Comparison of ENCODE assay signal across 15 cellular contexts in genomic region chr9:70607329-70607728, GRCh38.
DNase-seq lines count a peak whose midpoint lies in the region; ATAC-seq and TF ChIP-seq lines count a peak whose summit lies in the region.
"Had no signal": no experiment of that assay in that cellular context is flagged by ENCODE, and none has a peak within 500 bp of the region (broad histone marks: within the 10 kb centered on the region; RNA-seq: fewer than 3 reads in every experiment).

No MANE protein-coding gene starts in this region.

- H3K27ac ChIP-seq in right atrium auricular region, result peak overlapping the region; percentile 64 to 81
- H3K27ac ChIP-seq in OCI-LY1 (ENCODE audit: low read depth, low read length, poor library complexity, severe bottlenecking), result peak overlapping the region; percentile 46
- no peak overlapping the region for H3K27ac ChIP-seq in left lung
- H3K27ac ChIP-seq in upper lobe of right lung, result no peak overlapping the region

- intact Hi-C loops in Right ventricle myocardium inferior (cut with DNase I), result loop anchor here (10.0 kb wide), 1 partner anchor 633 kb away; no protein-coding TSS in a partner anchor
- intact Hi-C loops in left lung (cut with DNase I), result loop anchor here in 1 of 2 donors (10.0 kb wide), 1 partner anchor 123 kb away; no protein-coding TSS in a partner anchor
- intact Hi-C loops in upper lobe of right lung (cut with DNase I), result loop anchor here (10.0 kb wide), 3 partner anchors 123 to 253 kb away; no protein-coding TSS in a partner anchor

- H3K9me3 ChIP-seq in right atrium auricular region (no peaks in the 10 kb centered on the region), OCI-LY1 (ENCODE audit: low read length) (peaks cover 4% of the 10 kb centered on the region; the same call in 1 of the 2 replicates), left lung (no peaks in the 10 kb centered on the region), upper lobe of right lung (no peaks in the 10 kb centered on the region)

- no peak overlapping the region for H3K9ac ChIP-seq in OCI-LY1 (ENCODE audit: low read length)

- no peak for ATAC-seq in Right ventricle myocardium inferior
- peak; percentile 57 for ATAC-seq in left lung
- ATAC-seq in upper lobe of right lung, result peak; percentile 46
- ATAC-seq: SK-N-SH treated with all-trans-retinoic acid at 6 μM for 48 hours had no signal

- no peak overlapping the region for H3K4me2 ChIP-seq in OCI-LY1 (ENCODE audit: low read length)

- H3K36me3 ChIP-seq in right atrium auricular region (no peaks in the 10 kb centered on the region), OCI-LY1 (ENCODE audit: insufficient read depth, low read length) (peaks cover 3% of the 10 kb centered on the region; the same call in 1 of the 2 replicates), left lung (no peaks in the 10 kb centered on the region), upper lobe of right lung (no peaks in the 10 kb centered on the region)

- H3K9me2 ChIP-seq in OCI-LY1 (ENCODE audit: low read depth, low read length), result no peaks in the 10 kb centered on the region

- in situ Hi-C loops in GM13976 (cut with MboI; ENCODE audit: low sequenced_read_pairs, unreplicated experiment), result loop anchor here (10.0 kb wide), 1 partner anchor 263 kb away; no protein-coding TSS in a partner anchor

- DNase-seq in right atrium auricular region (ENCODE audit: low spot score) (no peak), Right ventricle myocardium inferior (ENCODE audit: missing footprints) (no peak), left lung (peak in 1 of 2 donors; percentile 41), upper lobe of right lung (no peak), GM13976 (ENCODE audit: low spot score) (no peak), COLO829 (ENCODE audit: low spot score) (no peak), NCI-H187 treated with DMSO at 0.1 percent for 48 hours (lab: John Stamatoyannopoulos, UW) (no peak)
- DNase-seq: DND-41, H9, NCI-H1694 treated with DMSO at 0.1 percent for 48 hours, NCI-H2171, SHP77 treated with DMSO at 0.1 percent for 48 hours, T-helper 1 cell had no signal

- H3K79me2 ChIP-seq in OCI-LY1 (ENCODE audit: insufficient read depth, low read length), result no peaks in the 10 kb centered on the region

- H3K4me1 ChIP-seq in right atrium auricular region (peaks cover 0 to 22% of the 10 kb centered on the region in 2 donors), OCI-LY1 (ENCODE audit: insufficient read depth, low read length, severe bottlenecking) (peaks cover 33% of the 10 kb centered on the region), left lung (peaks cover under 1 to 11% of the 10 kb centered on the region in 2 donors), upper lobe of right lung (peaks cover 6% of the 10 kb centered on the region)

- TF ChIP-seq CTCF in right atrium auricular region (IDR thresholded peaks at IDR 0.05) (no peak), OCI-LY1 (IDR thresholded peaks at IDR 0.05; ENCODE audit: low read length) (no peak), left lung (IDR thresholded peaks at IDR 0.05) (no peak), upper lobe of right lung (IDR thresholded peaks at IDR 0.05) (no peak), GM13976 (IDR thresholded peaks at IDR 0.05; ENCODE audit: borderline replicate concordance, control extremely low read depth, extremely low read depth, insufficient read depth, missing control alignments) (no peak)

- no peaks in the 10 kb centered on the region for H3F3A ChIP-seq in OCI-LY1 (ENCODE audit: insufficient read depth, low read length)

- H3K4me3 ChIP-seq in right atrium auricular region (no peak overlapping the region), OCI-LY1 (ENCODE audit: low read depth, low read length, poor library complexity, severe bottlenecking) (no peak overlapping the region), left lung (no peak overlapping the region), upper lobe of right lung (no peak overlapping the region)

- H4K20me1 ChIP-seq in OCI-LY1 (ENCODE audit: insufficient read depth, low read length), result no peaks in the 10 kb centered on the region

- H3K27me3 ChIP-seq in right atrium auricular region, result no peaks in the 10 kb centered on the region
- no peaks in the 10 kb centered on the region for H3K27me3 ChIP-seq in OCI-LY1 (ENCODE audit: insufficient read depth, low read length)
- H3K27me3 ChIP-seq in left lung, result no peaks in the 10 kb centered on the region
- H3K27me3 ChIP-seq in upper lobe of right lung, result no peaks in the 10 kb centered on the region

- H2AFZ ChIP-seq in OCI-LY1 (ENCODE audit: low read length), result no peak overlapping the region

Comparison
In these comparisons a context has a peak if more than half of its experiments do, and no peak if none do; other contexts are left out.
1. H3K27ac ChIP-seq: peak in right atrium auricular region (2 of 2) and OCI-LY1 (single experiment); none in left lung (0 of 2) and upper lobe of right lung (single experiment).